In the genomic region with DNA sequence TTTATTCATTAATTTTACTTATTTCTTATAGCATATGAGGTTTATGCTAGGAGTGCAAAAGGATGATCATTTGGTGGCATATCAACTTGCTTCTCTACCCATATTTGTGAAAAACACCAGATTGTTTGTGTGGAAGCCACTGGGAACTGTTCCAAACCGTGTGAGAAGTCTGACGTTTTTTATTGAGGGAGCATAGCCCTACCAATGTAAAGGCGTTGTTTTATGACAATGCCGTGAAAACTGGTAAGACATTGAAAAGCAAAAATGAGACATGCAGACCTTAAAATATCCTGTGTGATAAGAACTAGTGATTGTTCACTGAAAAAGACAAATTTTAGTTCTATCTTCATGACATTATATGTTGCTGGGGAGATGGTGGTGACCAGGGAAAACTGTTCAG, we compare ENCODE assay signal across 15 cellular contexts.
DNase-seq lines count a peak whose midpoint lies in the region; TF ChIP-seq lines count a peak whose summit lies in the region.
"Had no signal": no experiment of that assay in that cellular context is flagged by ENCODE, and none has a peak within 500 bp of the region (broad histone marks: within the 10 kb centered on the region; RNA-seq: fewer than 3 reads in every experiment).

No MANE protein-coding gene starts in this region.

- peak; percentile 42 for DNase-seq in DMS 273 (lab: John Stamatoyannopoulos, UW; ENCODE audit: unreplicated experiment)
- no peak for DNase-seq in DMS 273 treated with DMSO at 0.1 percent for 48 hours (lab: John Stamatoyannopoulos, UW)
- peak; percentile 81 for DNase-seq in NCI-H1694 treated with DMSO at 0.1 percent for 48 hours (lab: John Stamatoyannopoulos, UW)
- DNase-seq in cerebellar cortex (ENCODE audit: low spot score): peak; percentile 30
- DNase-seq in islet precursor cell: no peak
- no peak for DNase-seq in foreskin fibroblast
- no peak for DNase-seq in GDM1 (lab: John Stamatoyannopoulos, UW)
- DNase-seq: Calu3; CD8-positive, alpha-beta T cell; GF-D8; GOT3; H7; HFFc6 had no signal

- TF ChIP-seq CTCF in foreskin fibroblast (IDR thresholded peaks at IDR 0.05; ENCODE audit: low read depth, low read length): no peak

- no peak overlapping the region for H3K4me3 ChIP-seq in foreskin fibroblast (ENCODE audit: low read depth in 1 of 2, low read length in 2 of 2)
- H3K4me3 ChIP-seq: A549; BLaER1 treated with 17β-estradiol and CSF1 and Interleukin-3, amounts not matched to agents 10 nM and 100 nM had no signal

Comparison
In these comparisons a context has a peak if more than half of its experiments do, and no peak if none do; other contexts are left out.
1. DNase-seq: peak in DMS 273 (single experiment), NCI-H1694 treated with DMSO at 0.1 percent for 48 hours (single experiment) and cerebellar cortex (single experiment); none in DMS 273 treated with DMSO at 0.1 percent for 48 hours (single experiment), islet precursor cell (single experiment), foreskin fibroblast (0 of 2) and GDM1 (single experiment).